Comparison of ENCODE assay signal across 2 cellular contexts in the genomic region with DNA sequence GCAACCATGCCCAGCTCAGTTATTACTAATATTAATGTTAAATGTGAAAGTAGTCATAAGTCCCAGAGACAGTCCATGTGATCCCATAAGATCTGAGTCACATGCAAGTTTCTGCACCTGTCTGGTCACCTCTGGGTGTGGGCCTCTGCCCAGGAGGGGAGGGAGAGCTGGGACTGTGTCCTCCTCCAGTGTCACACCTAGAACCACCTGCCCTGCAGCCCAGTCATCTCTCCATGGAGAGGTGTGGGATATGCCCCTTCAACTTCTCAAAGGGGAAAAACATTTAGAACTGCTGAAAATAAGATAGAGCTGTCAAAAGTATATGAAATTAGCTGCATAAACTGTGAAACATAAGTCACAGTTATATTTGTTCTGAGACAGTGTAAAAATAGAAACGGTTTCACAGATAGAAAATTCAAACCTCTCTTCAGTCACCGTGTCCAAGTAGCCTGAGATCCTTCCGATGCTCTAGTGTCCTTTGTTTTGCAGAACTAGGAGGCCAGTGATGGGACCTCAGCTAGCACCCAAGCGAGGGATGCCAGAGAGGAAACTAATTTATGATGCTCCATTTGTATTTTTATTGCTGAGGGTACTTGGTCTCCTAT.
TF ChIP-seq lines count a peak whose summit lies in the region.

No MANE protein-coding gene starts in this region.

TF ChIP-seq in GM12878, 131 proteins besides CTCF, POLR2A, EP300 and RAD21:
- peak; percentile 67 for TF ChIP-seq RAD51 (IDR thresholded peaks at IDR 0.05)
- TF ChIP-seq MEF2B (IDR thresholded peaks at IDR 0.05; ENCODE audit: partially characterized antibody, poor library complexity, severe bottlenecking): peak; percentile 65
- TF ChIP-seq RUNX3 (IDR thresholded peaks at IDR 0.05; ENCODE audit: low read length): peak; percentile 39
- TF ChIP-seq DPF2 (IDR thresholded peaks at IDR 0.05): 0 out of 2 replicates have a peak, but pooled peaks have one; percentile 39
- TF ChIP-seq IKZF1 (conservative IDR thresholded peaks at IDR 0.05): peak; percentile 63; the same call in 1 of the 2 replicates
- TF ChIP-seq MEF2A (IDR thresholded peaks at IDR 0.05; ENCODE audit: insufficient read depth, low read depth, low read length): peak; percentile 83
- peak; percentile 54 to 60; a peak in 2 of 4 replicates for TF ChIP-seq IKZF2 (IDR thresholded peaks at IDR 0.05)
- no peak for TF ChIP-seq SIX5 (IDR thresholded peaks at IDR 0.05; ENCODE audit: low read depth, low read length, severe bottlenecking)
- peak; percentile 29; the same call in 1 of the 2 replicates for TF ChIP-seq ATF7 (IDR thresholded peaks at IDR 0.05; ENCODE audit: low read depth)
- no peak for TF ChIP-seq JUNB (IDR thresholded peaks at IDR 0.05)
- peak; percentile 61; the same call in 1 of the 2 replicates for TF ChIP-seq EED (IDR thresholded peaks at IDR 0.05; ENCODE audit: low read depth)
- no peak for TF ChIP-seq NRF1 (conservative IDR thresholded peaks at IDR 0.05; ENCODE audit: low read depth, low read length)

TF ChIP-seq in SK-N-SH, 30 proteins besides CTCF, POLR2A, EP300 and RAD21:
- TF ChIP-seq, protein P1, sequence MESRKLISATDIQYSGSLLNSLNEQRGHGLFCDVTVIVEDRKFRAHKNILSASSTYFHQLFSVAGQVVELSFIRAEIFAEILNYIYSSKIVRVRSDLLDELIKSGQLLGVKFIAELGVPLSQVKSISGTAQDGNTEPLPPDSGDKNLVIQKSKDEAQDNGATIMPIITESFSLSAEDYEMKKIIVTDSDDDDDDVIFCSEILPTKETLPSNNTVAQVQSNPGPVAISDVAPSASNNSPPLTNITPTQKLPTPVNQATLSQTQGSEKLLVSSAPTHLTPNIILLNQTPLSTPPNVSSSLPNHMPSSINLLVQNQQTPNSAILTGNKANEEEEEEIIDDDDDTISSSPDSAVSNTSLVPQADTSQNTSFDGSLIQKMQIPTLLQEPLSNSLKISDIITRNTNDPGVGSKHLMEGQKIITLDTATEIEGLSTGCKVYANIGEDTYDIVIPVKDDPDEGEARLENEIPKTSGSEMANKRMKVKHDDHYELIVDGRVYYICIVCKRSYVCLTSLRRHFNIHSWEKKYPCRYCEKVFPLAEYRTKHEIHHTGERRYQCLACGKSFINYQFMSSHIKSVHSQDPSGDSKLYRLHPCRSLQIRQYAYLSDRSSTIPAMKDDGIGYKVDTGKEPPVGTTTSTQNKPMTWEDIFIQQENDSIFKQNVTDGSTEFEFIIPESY (IDR thresholded peaks at IDR 0.05; ENCODE audit: borderline replicate concordance, low read depth): no peak
- TF ChIP-seq, protein P2, sequence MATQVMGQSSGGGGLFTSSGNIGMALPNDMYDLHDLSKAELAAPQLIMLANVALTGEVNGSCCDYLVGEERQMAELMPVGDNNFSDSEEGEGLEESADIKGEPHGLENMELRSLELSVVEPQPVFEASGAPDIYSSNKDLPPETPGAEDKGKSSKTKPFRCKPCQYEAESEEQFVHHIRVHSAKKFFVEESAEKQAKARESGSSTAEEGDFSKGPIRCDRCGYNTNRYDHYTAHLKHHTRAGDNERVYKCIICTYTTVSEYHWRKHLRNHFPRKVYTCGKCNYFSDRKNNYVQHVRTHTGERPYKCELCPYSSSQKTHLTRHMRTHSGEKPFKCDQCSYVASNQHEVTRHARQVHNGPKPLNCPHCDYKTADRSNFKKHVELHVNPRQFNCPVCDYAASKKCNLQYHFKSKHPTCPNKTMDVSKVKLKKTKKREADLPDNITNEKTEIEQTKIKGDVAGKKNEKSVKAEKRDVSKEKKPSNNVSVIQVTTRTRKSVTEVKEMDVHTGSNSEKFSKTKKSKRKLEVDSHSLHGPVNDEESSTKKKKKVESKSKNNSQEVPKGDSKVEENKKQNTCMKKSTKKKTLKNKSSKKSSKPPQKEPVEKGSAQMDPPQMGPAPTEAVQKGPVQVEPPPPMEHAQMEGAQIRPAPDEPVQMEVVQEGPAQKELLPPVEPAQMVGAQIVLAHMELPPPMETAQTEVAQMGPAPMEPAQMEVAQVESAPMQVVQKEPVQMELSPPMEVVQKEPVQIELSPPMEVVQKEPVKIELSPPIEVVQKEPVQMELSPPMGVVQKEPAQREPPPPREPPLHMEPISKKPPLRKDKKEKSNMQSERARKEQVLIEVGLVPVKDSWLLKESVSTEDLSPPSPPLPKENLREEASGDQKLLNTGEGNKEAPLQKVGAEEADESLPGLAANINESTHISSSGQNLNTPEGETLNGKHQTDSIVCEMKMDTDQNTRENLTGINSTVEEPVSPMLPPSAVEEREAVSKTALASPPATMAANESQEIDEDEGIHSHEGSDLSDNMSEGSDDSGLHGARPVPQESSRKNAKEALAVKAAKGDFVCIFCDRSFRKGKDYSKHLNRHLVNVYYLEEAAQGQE (IDR thresholded peaks at IDR 0.05; ENCODE audit: low read depth, low read length): no peak
- TF ChIP-seq GABPA (IDR thresholded peaks at IDR 0.05; ENCODE audit: low read depth) (no peak), RCOR1 (IDR thresholded peaks at IDR 0.05; ENCODE audit: low read length) (no peak), EZH2phosphoT487 (IDR thresholded peaks at IDR 0.05; ENCODE audit: borderline replicate concordance, low read depth) (no peak)
- TF ChIP-seq, protein P3, sequence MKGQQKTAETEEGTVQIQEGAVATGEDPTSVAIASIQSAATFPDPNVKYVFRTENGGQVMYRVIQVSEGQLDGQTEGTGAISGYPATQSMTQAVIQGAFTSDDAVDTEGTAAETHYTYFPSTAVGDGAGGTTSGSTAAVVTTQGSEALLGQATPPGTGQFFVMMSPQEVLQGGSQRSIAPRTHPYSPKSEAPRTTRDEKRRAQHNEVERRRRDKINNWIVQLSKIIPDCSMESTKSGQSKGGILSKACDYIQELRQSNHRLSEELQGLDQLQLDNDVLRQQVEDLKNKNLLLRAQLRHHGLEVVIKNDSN (IDR thresholded peaks at IDR 0.05; ENCODE audit: borderline replicate concordance, low read depth): no peak
- TF ChIP-seq, protein P4, sequence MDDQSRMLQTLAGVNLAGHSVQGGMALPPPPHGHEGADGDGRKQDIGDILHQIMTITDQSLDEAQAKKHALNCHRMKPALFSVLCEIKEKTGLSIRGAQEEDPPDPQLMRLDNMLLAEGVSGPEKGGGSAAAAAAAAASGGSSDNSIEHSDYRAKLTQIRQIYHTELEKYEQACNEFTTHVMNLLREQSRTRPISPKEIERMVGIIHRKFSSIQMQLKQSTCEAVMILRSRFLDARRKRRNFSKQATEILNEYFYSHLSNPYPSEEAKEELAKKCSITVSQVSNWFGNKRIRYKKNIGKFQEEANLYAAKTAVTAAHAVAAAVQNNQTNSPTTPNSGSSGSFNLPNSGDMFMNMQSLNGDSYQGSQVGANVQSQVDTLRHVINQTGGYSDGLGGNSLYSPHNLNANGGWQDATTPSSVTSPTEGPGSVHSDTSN (IDR thresholded peaks at IDR 0.05): no peak
